ENCODE assay signal across 8 cellular contexts in the genomic region with DNA sequence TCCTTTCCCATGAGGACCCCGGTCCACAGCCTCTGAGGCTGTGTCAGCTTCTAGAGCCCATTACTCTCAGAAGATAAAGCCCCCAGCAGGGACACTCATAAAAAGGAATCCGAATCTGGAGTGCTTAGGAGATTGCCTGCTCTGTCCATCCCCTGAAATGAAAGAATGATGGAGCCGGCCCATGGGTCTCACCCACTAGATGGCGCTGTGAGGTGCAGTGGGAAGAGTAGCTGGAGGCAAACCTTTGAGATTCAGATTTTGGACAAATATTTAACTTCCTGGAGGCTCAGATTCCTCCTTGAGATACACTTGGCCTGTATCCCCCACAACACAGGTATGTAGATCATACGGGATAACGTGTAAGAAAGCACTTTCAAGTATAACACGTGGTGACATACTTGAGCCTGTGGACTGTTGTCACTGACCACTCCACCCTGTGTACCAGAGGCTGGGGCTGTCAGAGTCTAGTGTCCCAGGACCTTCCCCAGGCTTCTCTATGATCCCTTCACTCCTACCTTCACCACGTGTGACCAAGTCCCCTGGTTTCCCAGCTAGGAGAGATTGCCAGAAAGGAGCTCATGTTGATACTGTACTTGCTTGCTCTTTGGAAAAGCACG. TPM values are rescaled to one million over a fixed set of nuclear protein-coding genes. Genes with fewer than 3 reads are reported as not detected.
A peak's percentile ranks its signal among the peaks of the same experiment; 100 is the strongest.
DNase-seq lines count a peak whose midpoint lies in the region; ATAC-seq and TF ChIP-seq lines count a peak whose summit lies in the region.
"Had no signal": no experiment of that assay in that cellular context is flagged by ENCODE, and none has a peak within 500 bp of the region (broad histone marks: within the 10 kb centered on the region; RNA-seq: fewer than 3 reads in every experiment).

No MANE protein-coding gene starts in this region.

- peak; percentile 45 for DNase-seq in OCI-LY7 (ENCODE audit: low spot score)
- peak; percentile 46 for DNase-seq in activated gamma-delta T cell treated with anti-CD3 and anti-CD28 coated beads, Interleukin-2, amount 50 U/mL, for 16 hours (ENCODE audit: low read depth)
- peak; percentile 43 to 58 for DNase-seq in stimulated activated CD8-positive, alpha-beta memory T cell treated with anti-CD3 and anti-CD28 coated beads, Interleukin-2, amount 100 ng/mL, for 48 hours (ENCODE audit: low read depth in 2 of 2)

- intact Hi-C loops in OCI-LY7 (cut with micrococcal nuclease; ENCODE audit: unreplicated experiment): no loop called here

- H3K4me2 ChIP-seq in OCI-LY7 (ENCODE audit: low read length): no peak overlapping the region

- H3K4me1 ChIP-seq in OCI-LY7 (ENCODE audit: insufficient read depth, low read length, poor library complexity, severe bottlenecking) (no peaks in the 10 kb centered on the region), iPS-18a (ENCODE audit: control insufficient read depth, low read depth, low read length) (peaks cover 11% of the 10 kb centered on the region), gastroesophageal sphincter (no peaks in the 10 kb centered on the region)

- no peak for TF ChIP-seq EP300 in gastroesophageal sphincter (IDR thresholded peaks at IDR 0.05)

- H3K9me3 ChIP-seq in OCI-LY7 (ENCODE audit: low read length) (no peaks in the 10 kb centered on the region), iPS-18a (ENCODE audit: control insufficient read depth, low read depth, low read length) (no peaks in the 10 kb centered on the region), gastroesophageal sphincter (peaks cover 0 to 15% (median 0%) of the 10 kb centered on the region in 3 donors)

- H3K4me3 ChIP-seq in OCI-LY7 (ENCODE audit: low read depth, low read length, poor library complexity, severe bottlenecking): no peak overlapping the region
- no peak overlapping the region for H3K4me3 ChIP-seq in iPS-18a (ENCODE audit: low read length)
- no peak overlapping the region for H3K4me3 ChIP-seq in gastroesophageal sphincter

- H3K79me2 ChIP-seq in OCI-LY7 (ENCODE audit: insufficient read depth, low read depth, low read length): no peaks in the 10 kb centered on the region

- TF ChIP-seq CTCF in GM12874 (IDR thresholded peaks at IDR 0.05; ENCODE audit: insufficient read depth, low read depth, low read length) (peak; percentile 80), OCI-LY7 (conservative IDR thresholded peaks at IDR 0.05; ENCODE audit: low read length) (peak; percentile 98), gastroesophageal sphincter (IDR thresholded peaks at IDR 0.05) (peak in 1 of 4 experiments; percentile 35)

- POLR2A ChIA-PET in OCI-LY7 (lab: Charles Lee): no interaction called here

- H3K27me3 ChIP-seq in iPS-18a (ENCODE audit: control insufficient read depth, insufficient read depth, low read length): no peaks in the 10 kb centered on the region
- no peaks in the 10 kb centered on the region for H3K27me3 ChIP-seq in gastroesophageal sphincter

- H2AFZ ChIP-seq in OCI-LY7 (ENCODE audit: low read length): no peak overlapping the region

- WGBS in gastroesophageal sphincter (ENCODE audit: low coverage in 1 of 2), 2 donors: 24 to 34% methylated on average over 3 to 8 of the region's 9 CpGs

- peak overlapping the region; percentile 5 for H3K9ac ChIP-seq in iPS-18a (ENCODE audit: low read length)

- no peak for TF ChIP-seq POLR2A in gastroesophageal sphincter (IDR thresholded peaks at IDR 0.05)

- CTCF ChIA-PET in OCI-LY7 (lab: Charles Lee; ENCODE audit: unreplicated experiment): interaction anchor here (0.9 to 1.0 kb wide), 2 partner anchors 26 to 176 kb away, joined by 3 read pairs; no protein-coding TSS in a partner anchor

- H3K36me3 ChIP-seq in OCI-LY7 (ENCODE audit: insufficient read depth, low read length) (no peaks in the 10 kb centered on the region), iPS-18a (ENCODE audit: control insufficient read depth, low read depth, low read length) (no peaks in the 10 kb centered on the region), gastroesophageal sphincter (peaks cover 0 to 6% of the 10 kb centered on the region in 2 donors)

- H3K9me2 ChIP-seq in OCI-LY7 (ENCODE audit: insufficient read depth, low read length): no peaks in the 10 kb centered on the region

- H3K27ac ChIP-seq in OCI-LY7 (ENCODE audit: low read depth, low read length, poor library complexity, severe bottlenecking) (no peak overlapping the region), iPS-18a (ENCODE audit: low read length) (no peak overlapping the region), gastroesophageal sphincter (no peak overlapping the region)

- BruUV-seq in OCI-LY7 (replicated peaks; lab: Mats Ljungman, UMichigan): no TSS peak

- no peaks in the 10 kb centered on the region for H4K20me1 ChIP-seq in OCI-LY7 (ENCODE audit: insufficient read depth, low read length)

- ATAC-seq in gastroesophageal sphincter: no peak
- ATAC-seq in GM18519 (IDR thresholded peaks at IDR 0.05; ENCODE audit: low FRiP score, unreplicated experiment): no peak

RNA-seq across cellular contexts. Expression of gene TRMO, which starts 32.3 kb away (rescaled TPM):
- 17.6 and 34.7 TPM in 2 replicates for total RNA-seq in OCI-LY7 (2014; rRNA removed; shearing (Covaris generic))
- total RNA-seq in OCI-LY7 (2022) (9.3 and 10.9 TPM in 2 replicates), gastroesophageal sphincter (10 to 100 TPM; 14.3 to 25.3 (median 16.8) TPM)

RNA-seq across cellular contexts. Expression of gene FOXE1, which starts 37.0 kb away (rescaled TPM):
- not detected in 2 replicates for total RNA-seq in OCI-LY7 (2014; rRNA removed; shearing (Covaris generic))
- total RNA-seq in OCI-LY7 (2022) (not detected in 2 replicates), gastroesophageal sphincter (under 1 TPM in 2 of 4 donors, not detected in 2; 0.08 to 0.79 TPM)
- total RNA-seq: activated CD8-positive, alpha-beta memory T cell treated with anti-CD3 and anti-CD28 coated beads for 36 hours had no signal

RNA-seq across cellular contexts. Expression of gene HEMGN, which starts 47.9 kb away (rescaled TPM):
- 4.3 and 5.4 TPM in 2 replicates for total RNA-seq in OCI-LY7 (2014; rRNA removed; shearing (Covaris generic))
- total RNA-seq in OCI-LY7 (2022): 3.3 and 3.8 TPM in 2 replicates
- not detected for total RNA-seq in gastroesophageal sphincter

Comparison
In these comparisons a context has a peak if more than half of its experiments do, and no peak if none do; other contexts are left out.
1. RNA of gene HEMGN, which starts 47.9 kb away (total RNA-seq): 3.3 to 5.4 TPM in OCI-LY7; not detected in gastroesophageal sphincter; every median in the first group is over 4 times any median in the second.
2. Peak in every context shown above with its lines, with median percentiles within 50 percentile points of each other: DNase-seq.